ENCODE assay signal across 30 cellular contexts in the genomic region with DNA sequence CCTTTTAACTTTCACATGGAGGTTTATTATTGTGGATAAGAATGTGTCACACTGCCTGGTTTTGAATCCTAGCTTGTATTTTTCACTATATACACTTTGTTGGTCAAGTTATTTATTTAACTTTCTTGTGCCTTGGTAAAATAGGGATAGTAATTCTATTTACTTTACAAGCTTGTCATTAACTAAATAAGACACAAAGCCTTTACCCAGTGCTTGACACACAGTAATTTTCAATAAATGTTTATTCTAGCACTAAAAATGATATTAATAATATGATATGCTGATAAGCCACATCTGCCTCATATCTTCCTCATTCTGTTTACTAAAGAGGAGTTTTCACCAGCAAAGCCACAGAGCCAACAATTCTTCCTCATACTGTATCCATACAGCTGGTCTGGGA.
"Had no signal": no experiment of that assay in that cellular context is flagged by ENCODE, and none has a peak within 500 bp of the region (broad histone marks: within the 10 kb centered on the region; RNA-seq: fewer than 3 reads in every experiment).

No MANE protein-coding gene starts in this region.

- H3K4me1 Mint-ChIP-seq: activated T-helper 17 cell treated with anti-CD3 and anti-CD28 coated beads, Interleukin-2, amount 50 U/mL, for 72 hours; T-helper 17 cell had no signal

- H3K9me3 Mint-ChIP-seq: activated CD8-positive, alpha-beta T cell treated with anti-CD3 and anti-CD28 coated beads for 36 hours; activated T-cell treated with anti-CD3 and anti-CD28 coated beads, Interleukin-2, amount 50 U/mL, for 4 hours; activated T-helper 17 cell treated with anti-CD3 and anti-CD28 coated beads, Interleukin-2, amount 50 U/mL, for 72 hours; endodermal cell; WTC11 had no signal

- H3K9me3 ChIP-seq: breast epithelium had no signal

- H3K27me3 ChIP-seq: breast epithelium, cardiac muscle cell had no signal

- H3K36me3 Mint-ChIP-seq: activated naive CD8-positive, alpha-beta T cell had no signal

- H3K27me3 Mint-ChIP-seq: activated naive CD8-positive, alpha-beta T cell; brain had no signal

- H3K27ac Mint-ChIP-seq: activated CD8-positive, alpha-beta T cell treated with anti-CD3 and anti-CD28 coated beads for 36 hours; activated naive CD8-positive, alpha-beta T cell; activated T-helper 17 cell treated with anti-CD3 and anti-CD28 coated beads, Interleukin-2, amount 50 U/mL, for 72 hours; endodermal cell; T-helper 17 cell; WTC11 had no signal

- H3K36me3 ChIP-seq: breast epithelium had no signal

- H3K4me3 ChIP-seq: breast epithelium, cardiac muscle cell had no signal

- ATAC-seq: activated CD8-positive, alpha-beta T cell treated with anti-CD3 and anti-CD28 coated beads for 36 hours; activated T-cell treated with anti-CD3 and anti-CD28 coated beads, Interleukin-2, amount 50 U/mL, for 4 hours; activated T-helper 17 cell treated with anti-CD3 and anti-CD28 coated beads, Interleukin-2, amount 50 U/mL, for 72 hours; esophagus mucosa; T-helper 17 cell; WTC11 had no signal

- H3K27ac ChIP-seq: breast epithelium, cardiac muscle cell had no signal

- H3K4me3 Mint-ChIP-seq: activated CD8-positive, alpha-beta T cell treated with anti-CD3 and anti-CD28 coated beads for 36 hours; activated naive CD8-positive, alpha-beta T cell; activated T-cell treated with anti-CD3 and anti-CD28 coated beads, Interleukin-2, amount 50 U/mL, for 4 hours; activated T-helper 17 cell treated with anti-CD3 and anti-CD28 coated beads, Interleukin-2, amount 50 U/mL, for 72 hours; brain; endodermal cell; T-helper 17 cell; WTC11 had no signal

- DNase-seq: activated CD4-positive, alpha-beta T cell treated with anti-CD3 and anti-CD28 coated beads for 1 hour; activated CD4-positive, alpha-beta T cell treated with anti-CD3 and anti-CD28 coated beads for 4 hours; activated CD4-positive, alpha-beta T cell treated with anti-CD3 and anti-CD28 coated beads, Interleukin-2, amount 50 U/mL, for 1 hour; activated CD4-positive, alpha-beta T cell treated with anti-CD3 and anti-CD28 coated beads, Interleukin-2, amount 50 U/mL, for 48 hours; activated CD8-positive, alpha-beta memory T cell treated with anti-CD3 and anti-CD28 coated beads for 24 hours; activated CD8-positive, alpha-beta T cell treated with anti-CD3 and anti-CD28 coated beads for 36 hours; activated effector memory CD4-positive, alpha-beta T cell treated with Interleukin-2 at 50 U/mL for 16 hours; activated gamma-delta T cell treated with Interleukin-2 at 50 U/mL for 16 hours; activated naive CD4-positive, alpha-beta T cell treated with anti-CD3 and anti-CD28 coated beads, Interleukin-2, amount 50 U/mL, for 16 hours; activated naive CD4-positive, alpha-beta T cell treated with Interleukin-2 at 50 U/mL for 16 hours; activated T-cell treated with anti-CD3 and anti-CD28 coated beads, Interleukin-2, amount 50 U/mL, for 4 hours; amniotic stem cell; aorta; central memory CD4-positive, alpha-beta T cell; cerebellar nuclear complex; cortex of kidney; dermis blood vessel endothelial cell; effector CD4-positive, alpha-beta T cell; endodermal cell; foreskin fibroblast; head of caudate nucleus; T-helper 1 cell; T-helper 17 cell had no signal
